ENCODE assay signal across 9 cellular contexts in the genomic region with DNA sequence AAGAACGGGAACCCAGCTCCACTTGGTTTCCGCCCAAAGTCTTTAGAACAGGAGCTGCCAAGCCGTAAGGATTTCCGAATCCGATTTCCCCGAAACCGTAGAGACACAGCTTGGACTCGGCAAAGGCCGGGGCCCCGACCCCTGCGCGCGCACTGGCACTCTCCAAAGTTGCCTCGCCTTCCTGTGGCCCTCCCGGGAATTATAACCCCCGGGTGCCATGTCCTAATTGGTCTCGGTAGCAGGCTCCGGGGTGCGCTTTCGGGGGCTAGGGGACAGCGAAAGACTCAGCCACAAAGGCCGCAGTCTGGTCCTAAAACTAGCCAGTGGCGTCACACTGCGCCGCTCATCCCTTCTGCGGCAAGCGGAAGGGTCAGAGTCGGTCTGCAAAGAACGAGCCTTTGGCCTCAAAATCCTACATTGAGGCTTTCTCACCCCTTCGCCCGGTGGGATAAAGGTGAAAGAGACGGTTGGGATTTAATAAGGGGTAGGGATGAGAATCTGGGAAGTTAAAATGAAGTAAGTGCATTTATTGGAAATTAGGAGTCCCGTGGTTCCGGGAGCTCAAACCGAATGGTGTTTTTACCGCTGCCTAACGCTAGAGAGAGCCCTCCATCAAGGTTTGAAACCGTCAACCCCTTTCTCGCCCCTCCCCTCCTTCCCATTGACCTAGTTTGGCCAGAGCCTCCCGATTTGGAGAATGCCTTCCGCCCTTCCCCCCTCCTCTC. TPM values are rescaled to one million over a fixed set of nuclear protein-coding genes. Genes with fewer than 3 reads are reported as not detected.
A peak's percentile ranks its signal among the peaks of the same experiment; 100 is the strongest.
DNase-seq lines count a peak whose midpoint lies in the region; ATAC-seq and TF ChIP-seq lines count a peak whose summit lies in the region.
"Had no signal": no experiment of that assay in that cellular context is flagged by ENCODE, and none has a peak within 500 bp of the region (broad histone marks: within the 10 kb centered on the region; RNA-seq: fewer than 3 reads in every experiment).

No MANE protein-coding gene starts in this region.

- no TSS peak for BruUV-seq in Panc1 (replicated peaks; lab: Mats Ljungman, UMichigan)

- ATAC-seq in GM21737 (IDR thresholded peaks at IDR 0.05; ENCODE audit: unreplicated experiment) (peak; percentile 54), Panc1 (peak; percentile 75), thoracic aorta (ENCODE audit: insufficient number of reproducible peaks, low FRiP score, low read depth) (peak; percentile 49)
- ATAC-seq in natural killer cell treated with Interleukin-12 subunit alpha and Interleukin-12 subunit beta and Interleukin-15 and Interleukin-18, amount 100 ng/mL, for 72 hours, result peak; percentile 29 to 48

- POLR2A ChIA-PET in Panc1 (lab: Charles Lee), result interaction anchor here (0.5 kb wide), 1 partner anchor 1731 kb away, joined by 4 read pairs; no protein-coding TSS in a partner anchor

- H3K4me3 ChIP-seq in Karpas-422 (ENCODE audit: low read length) (peak overlapping the region; percentile 85), Panc1 (ENCODE audit: low read depth in 2 of 2, low read length in 2 of 2) (peak overlapping the region; percentile 59 to 94), fibroblast of villous mesenchyme (ENCODE audit: low read depth, low read length) (peak overlapping the region; percentile 93), thoracic aorta (peak overlapping the region; percentile 92)

- H3K36me3 ChIP-seq in Karpas-422 (ENCODE audit: insufficient read depth, low read length) (peaks cover 75% of the 10 kb centered on the region), Panc1 (ENCODE audit: control insufficient read depth, insufficient read depth, low read length) (no peaks in the 10 kb centered on the region), thoracic aorta (peaks cover 8% of the 10 kb centered on the region)

- peaks cover 58 to 62% of the 10 kb centered on the region in 2 donors for H3K4me1 Mint-ChIP-seq in natural killer cell treated with Interleukin-12 subunit alpha and Interleukin-12 subunit beta and Interleukin-15 and Interleukin-18, amount 100 ng/mL, for 72 hours (ENCODE audit: low read depth in 2 of 2)

- H3K9ac ChIP-seq in Karpas-422 (ENCODE audit: low read length), result peak overlapping the region; percentile 97

- H3K27ac Mint-ChIP-seq in natural killer cell treated with Interleukin-12 subunit alpha and Interleukin-12 subunit beta and Interleukin-15 and Interleukin-18, amount 100 ng/mL, for 72 hours, result peak overlapping the region; percentile 99 to 100

- peak; percentile 95 for DNase-seq in DMS 273 (lab: John Stamatoyannopoulos, UW; ENCODE audit: unreplicated experiment)
- DNase-seq in Karpas-422, result peak; percentile 91
- peak; percentile 88 for DNase-seq in Panc1 (ENCODE audit: low read depth, low spot score)
- DNase-seq in activated naive CD4-positive, alpha-beta T cell treated with Interleukin-2 at 50 U/mL for 16 hours, result peak; percentile 69
- DNase-seq in fibroblast of villous mesenchyme (ENCODE audit: low read depth), result peak; percentile 94
- peak; percentile 83 for DNase-seq in natural killer cell treated with Interleukin-12 subunit alpha and Interleukin-12 subunit beta and Interleukin-15 and Interleukin-18, amount 100 ng/mL, for 72 hours (ENCODE audit: low spot score)
- DNase-seq in thoracic aorta (ENCODE audit: low spot score), result peak; percentile 77

- H3K36me3 Mint-ChIP-seq in natural killer cell treated with Interleukin-12 subunit alpha and Interleukin-12 subunit beta and Interleukin-15 and Interleukin-18, amount 100 ng/mL, for 72 hours, result peaks cover 9% of the 10 kb centered on the region

- no peaks in the 10 kb centered on the region for H3K9me3 Mint-ChIP-seq in natural killer cell treated with Interleukin-12 subunit alpha and Interleukin-12 subunit beta and Interleukin-15 and Interleukin-18, amount 100 ng/mL, for 72 hours

- in situ Hi-C loops in Panc1 (cut with HindIII; ENCODE audit: low pct_unique_long_range_greater_than_20kb, low sequenced_read_pairs), result loop anchor here (25.0 kb wide), 1 partner anchor 549 kb away; no protein-coding TSS in a partner anchor

- H3K27ac ChIP-seq in Karpas-422 (ENCODE audit: low read length), result peak overlapping the region; percentile 98
- H3K27ac ChIP-seq in Panc1 (ENCODE audit: low read length), result peak overlapping the region; percentile 79
- H3K27ac ChIP-seq in thoracic aorta, result peak overlapping the region; percentile 98 to 100

- H3K27me3 Mint-ChIP-seq in natural killer cell treated with Interleukin-12 subunit alpha and Interleukin-12 subunit beta and Interleukin-15 and Interleukin-18, amount 100 ng/mL, for 72 hours, result no peaks in the 10 kb centered on the region

- CTCF ChIA-PET in Panc1 (lab: Charles Lee), result interaction anchor here (0.5 to 3.8 kb wide), 8 partner anchors 234 to 1264 kb away, joined by 3 to 57 read pairs (median 4); no protein-coding TSS in a partner anchor

- peak; percentile 92 for TF ChIP-seq CTCF in Panc1 (IDR thresholded peaks at IDR 0.05)
- TF ChIP-seq CTCF in fibroblast of villous mesenchyme (IDR thresholded peaks at IDR 0.05; ENCODE audit: insufficient read depth, low read depth, low read length), result peak; percentile 80
- TF ChIP-seq CTCF in thoracic aorta (IDR thresholded peaks at IDR 0.05), result peak; percentile 60

- peaks cover 93% of the 10 kb centered on the region for H3K4me1 ChIP-seq in Karpas-422 (ENCODE audit: low read length)
- H3K4me1 ChIP-seq in Panc1 (ENCODE audit: control insufficient read depth, insufficient read depth, low read length), result peaks cover 45% of the 10 kb centered on the region
- H3K4me1 ChIP-seq in thoracic aorta (ENCODE audit: control insufficient read depth in 1 of 2, low read depth in 2 of 2), result peaks cover 19 to 42% of the 10 kb centered on the region in 2 donors

- peaks cover 94% of the 10 kb centered on the region for H3K79me2 ChIP-seq in Karpas-422 (ENCODE audit: low read length)

- peak overlapping the region; percentile 93 for H3K4me2 ChIP-seq in Karpas-422 (ENCODE audit: low read depth, low read length, poor library complexity, severe bottlenecking)

- H3K4me3 Mint-ChIP-seq in natural killer cell treated with Interleukin-12 subunit alpha and Interleukin-12 subunit beta and Interleukin-15 and Interleukin-18, amount 100 ng/mL, for 72 hours, result peak overlapping the region; percentile 99

- H3K9me3 ChIP-seq in Karpas-422 (ENCODE audit: low read length) (no peaks in the 10 kb centered on the region), Panc1 (ENCODE audit: control insufficient read depth, insufficient read depth, low read depth, low read length) (no peaks in the 10 kb centered on the region), thoracic aorta (no peaks in the 10 kb centered on the region)

- intact Hi-C loops in Panc1 (cut with micrococcal nuclease; ENCODE audit: unreplicated experiment), result loop anchor here (2.0 kb wide), 1 partner anchor 1410 kb away; no protein-coding TSS in a partner anchor

- H3K27me3 ChIP-seq in Karpas-422 (ENCODE audit: low read length) (no peaks in the 10 kb centered on the region), Panc1 (ENCODE audit: control insufficient read depth, insufficient read depth, low read length) (no peaks in the 10 kb centered on the region), thoracic aorta (replicated peaks; ENCODE audit: insufficient read depth) (no peaks in the 10 kb centered on the region)

- H4K20me1 ChIP-seq in Karpas-422 (ENCODE audit: insufficient read depth, low read depth, low read length), result peaks cover 79% of the 10 kb centered on the region

- H3K9me2 ChIP-seq in Karpas-422 (replicated peaks; ENCODE audit: insufficient read depth, low read length), result no peaks in the 10 kb centered on the region

- H2AFZ ChIP-seq in Karpas-422 (ENCODE audit: low read length), result no peak overlapping the region

RNA-seq across cellular contexts. Expression of gene BCL6, which starts 6.7 kb away (rescaled TPM):
- total RNA-seq in Karpas-422 (2014; rRNA removed; shearing (Covaris generic); ENCODE audit: low replicate concordance), result 488 and 569 TPM in 2 replicates
- total RNA-seq in Panc1 (2021; ENCODE audit: unreplicated experiment), result 21.5 TPM
- 25.3 TPM for polyA plus RNA-seq in Panc1 (2012; ENCODE audit: insufficient read length)
- total RNA-seq in fibroblast of villous mesenchyme, result 17.4 and 26.8 TPM in 2 replicates
- total RNA-seq in natural killer cell treated with Interleukin-12 subunit alpha and Interleukin-12 subunit beta and Interleukin-15 and Interleukin-18, amount 100 ng/mL, for 72 hours, result 100 to 1,000 TPM in 1 of 2 donors, 10 to 100 TPM in 1; 67.8 to 158 TPM
- total RNA-seq in thoracic aorta, result 100 to 1,000 TPM; 148 to 169 TPM

RNA-seq across cellular contexts. Expression of gene RTP2, which starts 36.2 kb away (rescaled TPM):
- total RNA-seq in Karpas-422 (2014; rRNA removed; shearing (Covaris generic); ENCODE audit: low replicate concordance), result not detected in 2 replicates
- total RNA-seq in Panc1 (2021; ENCODE audit: unreplicated experiment) (not detected), fibroblast of villous mesenchyme (not detected in 2 replicates), thoracic aorta (not detected)
- polyA plus RNA-seq in Panc1 (2012; ENCODE audit: insufficient read length), result not detected
- not detected for total RNA-seq in natural killer cell treated with Interleukin-12 subunit alpha and Interleukin-12 subunit beta and Interleukin-15 and Interleukin-18, amount 100 ng/mL, for 72 hours
- total RNA-seq: glomerular endothelial cell had no signal

Comparison
In these comparisons a context has a peak if more than half of its experiments do, and no peak if none do; other contexts are left out.
1. Peak in every context shown above with its lines: DNase-seq, ATAC-seq, H3K4me3 ChIP-seq and H3K27ac ChIP-seq.